Comparison of ENCODE assay signal across 32 cellular contexts in genomic region chr2:54915101-54915500, GRCh38.
"Had no signal": no experiment of that assay in that cellular context is flagged by ENCODE, and none has a peak within 500 bp of the region (broad histone marks: within the 10 kb centered on the region; RNA-seq: fewer than 3 reads in every experiment).

No MANE protein-coding gene starts in this region.

- H3K27me3 ChIP-seq: adrenal gland, body of pancreas, breast epithelium, colonic mucosa had no signal

- H3K27ac ChIP-seq: adrenal gland, body of pancreas, breast epithelium, colonic mucosa, RWPE1, VCaP had no signal

- H3K9me3 ChIP-seq: adrenal gland, body of pancreas, breast epithelium, colonic mucosa had no signal

- H3K4me1 ChIP-seq: adrenal gland, breast epithelium, colonic mucosa had no signal

- ATAC-seq: activated naive CD4-positive, alpha-beta T cell treated with anti-CD3 and anti-CD28 coated beads, Interleukin-2, amount 50 U/mL, for 72 hours; activated T-cell treated with anti-CD3 and anti-CD28 coated beads, Interleukin-2, amount 50 U/mL, for 4 hours; body of pancreas; PC-3; Right ventricle myocardium inferior; SK-N-SH treated with all-trans-retinoic acid at 6 μM for 48 hours had no signal

- H3K4me3 ChIP-seq: adrenal gland, body of pancreas, breast epithelium, colonic mucosa had no signal

- DNase-seq: activated B cell treated with CpG ODN at 0.5 μM for 24 hours; activated CD4-positive, alpha-beta memory T cell treated with anti-CD3 and anti-CD28 coated beads for 36 hours; activated CD4-positive, alpha-beta T cell treated with anti-CD3 and anti-CD28 coated beads for 4 hours; activated CD4-positive, alpha-beta T cell treated with anti-CD3 and anti-CD28 coated beads, Interleukin-2, amount 50 U/mL, for 1 hour; activated CD4-positive, CD25-positive, alpha-beta regulatory T cell treated with anti-CD3 and anti-CD28 coated beads, Interleukin-2, amount 50 U/mL, for 72 hours; activated CD8-positive, alpha-beta memory T cell treated with anti-CD3 and anti-CD28 coated beads, Interleukin-2, amount 50 U/mL, for 4 hours; activated gamma-delta T cell treated with Interleukin-2 at 50 U/mL for 16 hours; activated naive CD4-positive, alpha-beta T cell treated with anti-CD3 and anti-CD28 coated beads for 36 hours; activated T-cell treated with anti-CD3 and anti-CD28 coated beads for 4 hours; activated T-cell treated with anti-CD3 and anti-CD28 coated beads, Interleukin-2, amount 50 U/mL, for 4 hours; adrenal gland; body of pancreas; colonic mucosa; NCI-H1105; NCI-H1417 treated with DMSO at 0.1 percent for 48 hours; NCI-H187 treated with DMSO at 0.1 percent for 48 hours; NCI-H2081; NCI-H2171 treated with DMSO at 0.1 percent for 48 hours; NCI-H226; NCI-H446 treated with DMSO at 0.1 percent for 48 hours; NCI-H524; PC-3; SIG-M5; T-helper 1 cell; T-helper 2 cell; T-helper 9 cell had no signal

- H3K36me3 ChIP-seq: adrenal gland, breast epithelium, colonic mucosa had no signal
